In genomic region chr17:74203439-74204240, GRCh38 we compare ENCODE assay signal across 8 cellular contexts. TPM values are rescaled to one million over a fixed set of nuclear protein-coding genes. Genes with fewer than 3 reads are reported as not detected.
DNase-seq lines count a peak whose midpoint lies in the region; ATAC-seq and TF ChIP-seq lines count a peak whose summit lies in the region.

TSS of gene RPL38 (plus strand) at chr17:74203678. CDS start at chr17:74203956, 278 bp downstream.

- no peaks in the 10 kb centered on the region for H3K36me3 ChIP-seq in prostate gland
- peaks cover 6% of the 10 kb centered on the region for H3K36me3 ChIP-seq in urinary bladder (ENCODE audit: insufficient read depth)

- peak; percentile 99 for TF ChIP-seq CTCF in GM12872 (IDR thresholded peaks at IDR 0.05; ENCODE audit: insufficient read depth, low read depth, low read length)
- peak; percentile 92 to 99 (median 98) for TF ChIP-seq CTCF in prostate gland (IDR thresholded peaks at IDR 0.05)

- H3K4me1 ChIP-seq in prostate gland (replicated peaks): peaks cover 18% of the 10 kb centered on the region
- peaks cover 3% of the 10 kb centered on the region for H3K4me1 ChIP-seq in urinary bladder (ENCODE audit: insufficient read depth)

- H3K27me3 ChIP-seq in prostate gland (replicated peaks; ENCODE audit: insufficient read depth): no peaks in the 10 kb centered on the region

- peak within 1 kb of the TSS; percentile 99 for H3K4me3 Mint-ChIP-seq in T-helper 17 cell

- peaks cover 31% of the 10 kb centered on the region for H3K4me1 Mint-ChIP-seq in T-helper 17 cell

- H3K4me3 ChIP-seq in prostate gland (peak within 1 kb of the TSS; percentile 58), urinary bladder (ENCODE audit: low read depth, low read length) (peak within 1 kb of the TSS; percentile 90)

- intact Hi-C loops in left ventricle myocardium superior (cut with micrococcal nuclease): no loop called here
- intact Hi-C loops in prostate gland (cut with DNase I): loop anchor here (5.0 kb wide), 1 partner anchor 254 kb away; no protein-coding TSS in a partner anchor

- peak; percentile 77 for ATAC-seq in HG02798 (IDR thresholded peaks at IDR 0.05; ENCODE audit: poor library complexity, unreplicated experiment)
- ATAC-seq in T-helper 17 cell: peak; percentile 86
- ATAC-seq in left ventricle myocardium superior: peak; percentile 86

- WGBS in prostate gland: under 1% methylated on average over 50 of the region's 53 CpGs
- under 1% methylated on average over 53 of the region's 53 CpGs for WGBS in urinary bladder

- peak within 1 kb of the TSS; percentile 96 for H3K27ac Mint-ChIP-seq in T-helper 17 cell

- peaks cover 27% of the 10 kb centered on the region for H3K27me3 Mint-ChIP-seq in T-helper 17 cell

- H3K36me3 Mint-ChIP-seq in T-helper 17 cell (ENCODE audit: low read depth): peaks cover 3% of the 10 kb centered on the region

- no peaks in the 10 kb centered on the region for H3K9me3 ChIP-seq in T-helper 17 cell (ENCODE audit: control insufficient read depth, low read length, poor library complexity, severe bottlenecking)
- H3K9me3 ChIP-seq in prostate gland: no peaks in the 10 kb centered on the region

- H3K27ac ChIP-seq in prostate gland: peak within 1 kb of the TSS; percentile 51 to 64
- H3K27ac ChIP-seq in urinary bladder (ENCODE audit: low read depth): peak within 1 kb of the TSS; percentile 76

- TF ChIP-seq POLR2A in prostate gland (IDR thresholded peaks at IDR 0.05): peak; percentile 70

- DNase-seq in NCI-H1694 (lab: John Stamatoyannopoulos, UW): peak; percentile 99
- peak; percentile 85 to 94 (median 88) for DNase-seq in T-helper 17 cell
- DNase-seq in amygdala (lab: John Stamatoyannopoulos, UW): peak; percentile 75 to 99 (median 92)
- DNase-seq in left ventricle myocardium superior: peak; percentile 94
- peak; percentile 96 for DNase-seq in prostate gland (ENCODE audit: low spot score)

RNA-seq across cellular contexts. Expression of gene RPL38, which starts in this region (rescaled TPM):
- total RNA-seq in T-helper 17 cell: 1,000 to 10,000 TPM; 1,542 to 1,684 TPM
- total RNA-seq in left ventricle myocardium superior: 724 TPM
- 100 to 1,000 TPM; 531 to 611 TPM for total RNA-seq in prostate gland
- total RNA-seq in urinary bladder: 1,536 TPM
- 1,535 TPM for polyA plus RNA-seq in urinary bladder

Comparison
In these comparisons a context has a peak if more than half of its experiments do, and no peak if none do; other contexts are left out.
1. Peak in every context shown above with its lines: DNase-seq, ATAC-seq, H3K4me3 ChIP-seq and H3K27ac ChIP-seq.